In the genomic region with DNA sequence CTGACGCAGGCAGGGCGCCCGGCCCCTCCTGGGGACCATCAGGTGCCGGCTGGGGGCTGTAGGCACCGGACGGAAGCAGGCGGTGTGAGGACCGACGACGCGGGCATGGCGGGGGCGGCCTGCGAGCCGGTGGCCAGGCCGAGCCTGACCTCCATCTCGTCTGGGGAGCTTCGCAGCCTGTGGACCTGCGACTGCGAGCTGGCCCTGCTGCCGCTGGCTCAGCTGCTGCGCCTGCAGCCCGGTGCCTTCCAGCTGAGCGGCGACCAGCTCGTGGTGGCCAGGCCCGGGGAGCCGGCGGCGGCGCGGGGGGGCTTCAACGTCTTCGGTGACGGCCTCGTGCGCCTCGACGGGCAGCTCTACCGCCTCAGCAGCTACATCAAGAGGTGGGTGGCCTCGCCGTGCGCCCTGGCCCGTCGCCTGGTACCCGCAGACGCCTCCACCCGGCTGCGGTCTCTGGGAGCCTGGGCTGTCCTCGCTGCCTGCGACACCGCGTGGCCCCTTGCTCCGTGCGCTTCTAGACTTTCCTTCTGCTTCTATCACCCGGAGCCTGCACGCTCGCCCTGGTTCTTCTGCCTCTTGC, we compare ENCODE assay signal across 2 cellular contexts.
TF ChIP-seq lines count a peak whose summit lies in the region.

No MANE protein-coding gene starts in this region.

TF ChIP-seq in H1, 55 proteins besides CTCF, POLR2A, EP300 and RAD21:
- TF ChIP-seq KDM4A (IDR thresholded peaks at IDR 0.05; ENCODE audit: low read depth, low read length, severe bottlenecking): peak; percentile 24
- no peak for TF ChIP-seq CHD1 (IDR thresholded peaks at IDR 0.05; ENCODE audit: low read depth, low read length)

TF ChIP-seq in HepG2, 621 proteins besides CTCF, POLR2A, EP300 and RAD21:
- no peak for TF ChIP-seq ADNP (CRISPR knock-in tag; IDR thresholded peaks at IDR 0.05)
